ENCODE assay signal across 18 cellular contexts in the genomic region with DNA sequence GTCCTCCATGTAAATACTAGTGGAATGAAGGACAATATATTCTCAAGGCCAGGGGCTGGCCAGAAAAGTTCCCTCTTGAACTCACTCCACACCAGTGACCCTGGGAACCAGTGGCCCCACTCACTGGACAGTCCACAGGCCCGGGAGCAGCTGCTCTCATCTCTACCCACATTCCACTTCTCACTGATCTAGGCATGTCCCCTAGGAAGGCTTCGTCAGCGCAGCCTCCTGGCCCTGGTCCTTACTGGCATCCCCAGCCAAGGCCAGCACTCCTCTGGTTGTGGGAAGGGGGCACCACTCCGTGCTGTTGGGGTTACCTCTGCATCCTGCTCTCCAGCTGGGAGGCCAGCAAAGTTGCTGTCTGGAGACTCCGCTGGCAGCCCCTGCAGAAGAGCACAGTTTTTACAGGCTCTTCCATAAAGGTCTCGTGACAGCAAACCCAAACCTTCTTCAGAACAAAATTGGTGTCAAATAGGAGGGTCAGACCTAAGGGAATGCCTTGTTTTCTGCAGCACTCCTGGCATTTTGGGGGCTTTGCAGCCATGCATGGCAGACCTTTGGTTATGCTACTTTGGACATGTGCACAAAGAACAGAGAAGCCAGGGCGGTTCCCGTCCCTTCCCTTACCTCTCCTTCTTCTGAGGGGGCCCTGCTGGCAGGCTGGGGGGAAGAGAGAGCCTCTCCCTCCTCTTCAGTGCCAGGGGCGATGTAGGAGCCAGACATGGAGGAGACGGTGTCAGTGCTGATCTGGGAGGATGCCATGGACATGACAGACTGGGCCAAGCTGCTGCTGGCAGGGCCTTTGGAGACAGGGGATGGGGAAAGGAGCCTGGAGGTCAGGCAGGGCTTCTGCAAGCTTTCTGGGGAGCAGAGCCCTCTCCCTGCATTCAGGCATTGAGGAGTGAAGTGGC. TPM values are rescaled to one million over a fixed set of nuclear protein-coding genes. Genes with fewer than 3 reads are reported as not detected.
DNase-seq lines count a peak whose midpoint lies in the region; ATAC-seq and TF ChIP-seq lines count a peak whose summit lies in the region.
"Had no signal": no experiment of that assay in that cellular context is flagged by ENCODE, and none has a peak within 500 bp of the region (broad histone marks: within the 10 kb centered on the region; RNA-seq: fewer than 3 reads in every experiment).

No MANE protein-coding gene starts in this region.

- CTCF ChIA-PET in T-cell (lab: Charles Lee), result interaction anchor here in 1 of 2 donors (0.6 kb wide), 1 partner anchor 8 kb away, joined by 5 read pairs; no protein-coding TSS in a partner anchor

- H3K27me3 ChIP-seq in psoas muscle (ENCODE audit: insufficient read depth in 3 of 3, low read length in 2 of 3), result no peaks in the 10 kb centered on the region

- peak; percentile 31 for DNase-seq in activated effector memory CD4-positive, alpha-beta T cell treated with anti-CD3 and anti-CD28 coated beads, Interleukin-2, amount 50 U/mL, for 16 hours
- no peak for DNase-seq in activated effector memory CD4-positive, alpha-beta T cell treated with Interleukin-2 at 50 U/mL for 16 hours
- DNase-seq in T-cell, result no peak
- DNase-seq in islet precursor cell, result peak; percentile 52
- peak in 1 of 2 donors; percentile 62 for DNase-seq in psoas muscle
- no peak for DNase-seq in NCI-H2107 (lab: John Stamatoyannopoulos, UW)
- no peak for DNase-seq in D341Med (ENCODE audit: low spot score)
- DNase-seq: DMS 273 treated with DMSO at 0.1 percent for 48 hours, Karpas-422, MM.1S, NCI-H1105, NCI-H1694 treated with DMSO at 0.1 percent for 48 hours, NCI-H774, SHP77 had no signal

- intact Hi-C loops in psoas muscle (cut with DNase I), result no loop called here

- no peak for TF ChIP-seq CTCF in psoas muscle (IDR thresholded peaks at IDR 0.05)

- no peak for ATAC-seq in T-cell (replicated peaks in 1 of 4)
- ATAC-seq in psoas muscle, result peak in 3 of 4 donors; percentile 29 to 71 (median 49)
- ATAC-seq in HG02610 (IDR thresholded peaks at IDR 0.05; ENCODE audit: unreplicated experiment), result no peak
- ATAC-seq: A549 had no signal

- peak overlapping the region; percentile 96 to 99 for H3K27ac Mint-ChIP-seq in T-cell

- peaks cover 78% of the 10 kb centered on the region for H3K36me3 Mint-ChIP-seq in T-cell

- peaks cover 0 to 77% of the 10 kb centered on the region in 2 donors for H3K36me3 ChIP-seq in psoas muscle (ENCODE audit: insufficient read depth in 1 of 2, low read depth in 1 of 2)

- peaks cover 6% of the 10 kb centered on the region for H3K4me1 ChIP-seq in psoas muscle

- 59 to 81% (median 66%) methylated on average over 10 of the region's 10 CpGs for WGBS in psoas muscle, 3 donors

- H3K9me3 ChIP-seq in psoas muscle, result no peaks in the 10 kb centered on the region
- H3K9me3 ChIP-seq: A549 had no signal

- H3K9me3 Mint-ChIP-seq in T-cell, result no peaks in the 10 kb centered on the region

- H3K27ac ChIP-seq in psoas muscle, result no peak overlapping the region
- H3K27ac ChIP-seq: A549 had no signal

- POLR2A ChIA-PET in T-cell (lab: Charles Lee), result no interaction called here

- H3K4me3 Mint-ChIP-seq in T-cell, result no peak overlapping the region

- no peaks in the 10 kb centered on the region for H3K27me3 Mint-ChIP-seq in T-cell

- no peak overlapping the region for H3K4me3 ChIP-seq in psoas muscle
- H3K4me3 ChIP-seq: A549 had no signal

- peaks cover 43 to 58% (median 52%) of the 10 kb centered on the region in 3 donors for H3K4me1 Mint-ChIP-seq in T-cell

RNA-seq across cellular contexts. Expression of a gene that starts 14.1 kb away (rescaled TPM):
- total RNA-seq in T-cell, result 1 to 10 TPM in 4 of 5 donors, under 1 TPM in 1; 0.99 to 3.0 (median 1.7) TPM
- total RNA-seq in psoas muscle, result under 1 TPM in 2 of 4 donors, not detected in 2; 0.11 to 0.15 TPM
- polyA plus RNA-seq in psoas muscle, result under 1 TPM; 0.07 to 0.11 (median 0.09) TPM
- total RNA-seq: Daoy, NCI-H460 had no signal

RNA-seq across cellular contexts. Expression of a gene that starts 51.6 kb away (rescaled TPM):
- total RNA-seq in T-cell, result 100 to 1,000 TPM; 119 to 181 (median 156) TPM
- total RNA-seq in psoas muscle, result 10 to 100 TPM; 56.0 to 61.0 (median 58.3) TPM
- 10 to 100 TPM; 26.3 to 51.6 (median 43.7) TPM for polyA plus RNA-seq in psoas muscle

Comparison
In these comparisons a context has a peak if more than half of its experiments do, and no peak if none do; other contexts are left out.
1. DNase-seq: peak in activated effector memory CD4-positive, alpha-beta T cell treated with anti-CD3 and anti-CD28 coated beads, Interleukin-2, amount 50 U/mL, for 16 hours (single experiment) and islet precursor cell (single experiment); none in activated effector memory CD4-positive, alpha-beta T cell treated with Interleukin-2 at 50 U/mL for 16 hours (single experiment), T-cell (0 of 34), NCI-H2107 (single experiment) and D341Med (single experiment).
2. ATAC-seq: peak in psoas muscle (3 of 4); none in T-cell (0 of 4) and HG02610 (single experiment).